Comparison of ENCODE assay signal across 1 cellular context in the genomic region with DNA sequence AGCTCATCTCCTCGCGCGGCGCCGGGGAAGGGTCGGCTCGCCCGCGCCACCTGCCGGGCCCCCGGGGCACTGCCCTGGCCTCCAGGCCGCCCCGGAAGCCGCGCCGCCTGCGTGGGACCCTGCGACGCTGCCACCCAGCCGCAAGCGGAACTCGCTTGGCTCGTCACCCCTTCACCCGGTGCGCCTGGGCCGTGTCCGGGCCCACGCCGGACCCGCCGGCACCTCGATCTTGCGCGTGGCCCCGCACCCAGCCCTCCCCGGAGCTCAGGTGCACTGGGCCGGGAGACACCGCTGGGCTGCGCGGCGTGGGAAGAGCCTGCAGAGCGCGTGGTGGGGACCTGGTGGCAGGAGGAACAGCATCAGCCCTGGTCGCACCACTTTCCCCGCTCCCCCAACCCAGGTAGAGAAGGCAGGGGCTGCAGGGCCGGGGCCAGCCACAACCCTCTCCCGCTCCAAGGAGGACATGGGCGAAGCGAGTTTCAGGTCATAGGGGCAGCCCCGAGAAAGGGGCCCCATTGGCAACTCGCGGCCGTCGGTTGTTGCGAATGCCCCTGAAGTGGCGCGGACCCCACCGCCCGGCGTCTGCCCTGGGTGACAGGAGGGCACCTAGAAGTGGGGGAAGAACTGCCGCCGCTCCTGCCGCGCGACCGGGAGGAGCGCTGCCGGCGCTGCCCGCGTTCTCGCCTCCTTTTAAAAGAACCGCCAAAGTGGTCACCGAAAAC.
TF ChIP-seq lines count a peak whose summit lies in the region.

No MANE protein-coding gene starts in this region.

TF ChIP-seq in GM12878, 131 proteins besides CTCF, POLR2A, EP300 and RAD21 (continued from another document and continues in another):
- TF ChIP-seq ZSCAN29 (IDR thresholded peaks at IDR 0.05) (0 out of 2 replicates have a peak, but pooled peaks have one; percentile 47), NR2C2 (IDR thresholded peaks at IDR 0.05; ENCODE audit: borderline replicate concordance, control insufficient read depth, insufficient read length, low read depth) (no peak), BACH1 (IDR thresholded peaks at IDR 0.05; ENCODE audit: borderline replicate concordance) (peak; percentile 96), TCF12 (IDR thresholded peaks at IDR 0.05; ENCODE audit: low read depth, low read length) (no peak), TAF1 (IDR thresholded peaks at IDR 0.05; ENCODE audit: borderline replicate concordance, low read depth, low read length) (peak; percentile 9; the same call in 1 of the 2 replicates), MXI1 (IDR thresholded peaks at IDR 0.05; ENCODE audit: low read depth, low read length) (0 out of 2 replicates have a peak, but pooled peaks have one; percentile 51), BCL11A (IDR thresholded peaks at IDR 0.05; ENCODE audit: low read depth, low read length) (no peak), BHLHE40 (IDR thresholded peaks at IDR 0.05; ENCODE audit: borderline replicate concordance in 1 of 2, low read depth in 2 of 2, low read length in 1 of 2) (peak; percentile 37 to 67; a peak in 3 of 4 replicates), LARP7 (IDR thresholded peaks at IDR 0.05) (peak; percentile 89), NFXL1 (IDR thresholded peaks at IDR 0.05; ENCODE audit: borderline replicate concordance) (no peak), YY1 (IDR thresholded peaks at IDR 0.05; ENCODE audit: low read depth, low read length) (peak; percentile 31; the same call in 1 of the 2 replicates), KAT2A (conservative IDR thresholded peaks at IDR 0.05; ENCODE audit: control insufficient read depth, low read depth, low read length) (no peak), PAX8 (IDR thresholded peaks at IDR 0.05) (no peak), CHD2 (IDR thresholded peaks at IDR 0.05; ENCODE audit: borderline replicate concordance, low read depth, low read length) (0 out of 2 replicates have a peak, but pooled peaks have one; percentile 30), ZNF207 (IDR thresholded peaks at IDR 0.05; ENCODE audit: borderline replicate concordance) (peak; percentile 68), CHD1 (IDR thresholded peaks at IDR 0.05; ENCODE audit: low read depth, low read length) (no peak), RFX5 (IDR thresholded peaks at IDR 0.05; ENCODE audit: low read depth, low read length) (no peak), SMAD1 (IDR thresholded peaks at IDR 0.05; ENCODE audit: low read depth, partially characterized antibody) (no peak), SMAD5 (IDR thresholded peaks at IDR 0.05; ENCODE audit: low read depth) (peak; percentile 50; the same call in 1 of the 2 replicates), ZNF274 (IDR thresholded peaks at IDR 0.05; ENCODE audit: insufficient read depth, insufficient read length) (no peak), SP1 (IDR thresholded peaks at IDR 0.05; ENCODE audit: low read depth, low read length) (peak; percentile 62), JUND (IDR thresholded peaks at IDR 0.05; ENCODE audit: low read depth, low read length) (no peak), RCOR1 (conservative IDR thresholded peaks at IDR 0.05; ENCODE audit: low read depth, low read length) (0 out of 2 replicates have a peak, but pooled peaks have one; percentile 68), GABPA (IDR thresholded peaks at IDR 0.05; ENCODE audit: low read depth) (0 out of 2 replicates have a peak, but pooled peaks have one; percentile 29), HCFC1 (IDR thresholded peaks at IDR 0.05; ENCODE audit: low read length) (peak; percentile 65), RAD51 (IDR thresholded peaks at IDR 0.05) (no peak)
- TF ChIP-seq, protein P1, sequence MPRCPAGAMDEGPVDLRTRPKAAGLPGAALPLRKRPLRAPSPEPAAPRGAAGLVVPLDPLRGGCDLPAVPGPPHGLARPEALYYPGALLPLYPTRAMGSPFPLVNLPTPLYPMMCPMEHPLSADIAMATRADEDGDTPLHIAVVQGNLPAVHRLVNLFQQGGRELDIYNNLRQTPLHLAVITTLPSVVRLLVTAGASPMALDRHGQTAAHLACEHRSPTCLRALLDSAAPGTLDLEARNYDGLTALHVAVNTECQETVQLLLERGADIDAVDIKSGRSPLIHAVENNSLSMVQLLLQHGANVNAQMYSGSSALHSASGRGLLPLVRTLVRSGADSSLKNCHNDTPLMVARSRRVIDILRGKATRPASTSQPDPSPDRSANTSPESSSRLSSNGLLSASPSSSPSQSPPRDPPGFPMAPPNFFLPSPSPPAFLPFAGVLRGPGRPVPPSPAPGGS (IDR thresholded peaks at IDR 0.05; ENCODE audit: borderline replicate concordance, insufficient read depth, low read depth, low read length, poor library complexity, severe bottlenecking) = peak; percentile 41
- TF ChIP-seq, protein P2, sequence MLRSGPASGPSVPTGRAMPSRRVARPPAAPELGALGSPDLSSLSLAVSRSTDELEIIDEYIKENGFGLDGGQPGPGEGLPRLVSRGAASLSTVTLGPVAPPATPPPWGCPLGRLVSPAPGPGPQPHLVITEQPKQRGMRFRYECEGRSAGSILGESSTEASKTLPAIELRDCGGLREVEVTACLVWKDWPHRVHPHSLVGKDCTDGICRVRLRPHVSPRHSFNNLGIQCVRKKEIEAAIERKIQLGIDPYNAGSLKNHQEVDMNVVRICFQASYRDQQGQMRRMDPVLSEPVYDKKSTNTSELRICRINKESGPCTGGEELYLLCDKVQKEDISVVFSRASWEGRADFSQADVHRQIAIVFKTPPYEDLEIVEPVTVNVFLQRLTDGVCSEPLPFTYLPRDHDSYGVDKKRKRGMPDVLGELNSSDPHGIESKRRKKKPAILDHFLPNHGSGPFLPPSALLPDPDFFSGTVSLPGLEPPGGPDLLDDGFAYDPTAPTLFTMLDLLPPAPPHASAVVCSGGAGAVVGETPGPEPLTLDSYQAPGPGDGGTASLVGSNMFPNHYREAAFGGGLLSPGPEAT (IDR thresholded peaks at IDR 0.05; ENCODE audit: low read depth) = no peak
- TF ChIP-seq, protein P3, sequence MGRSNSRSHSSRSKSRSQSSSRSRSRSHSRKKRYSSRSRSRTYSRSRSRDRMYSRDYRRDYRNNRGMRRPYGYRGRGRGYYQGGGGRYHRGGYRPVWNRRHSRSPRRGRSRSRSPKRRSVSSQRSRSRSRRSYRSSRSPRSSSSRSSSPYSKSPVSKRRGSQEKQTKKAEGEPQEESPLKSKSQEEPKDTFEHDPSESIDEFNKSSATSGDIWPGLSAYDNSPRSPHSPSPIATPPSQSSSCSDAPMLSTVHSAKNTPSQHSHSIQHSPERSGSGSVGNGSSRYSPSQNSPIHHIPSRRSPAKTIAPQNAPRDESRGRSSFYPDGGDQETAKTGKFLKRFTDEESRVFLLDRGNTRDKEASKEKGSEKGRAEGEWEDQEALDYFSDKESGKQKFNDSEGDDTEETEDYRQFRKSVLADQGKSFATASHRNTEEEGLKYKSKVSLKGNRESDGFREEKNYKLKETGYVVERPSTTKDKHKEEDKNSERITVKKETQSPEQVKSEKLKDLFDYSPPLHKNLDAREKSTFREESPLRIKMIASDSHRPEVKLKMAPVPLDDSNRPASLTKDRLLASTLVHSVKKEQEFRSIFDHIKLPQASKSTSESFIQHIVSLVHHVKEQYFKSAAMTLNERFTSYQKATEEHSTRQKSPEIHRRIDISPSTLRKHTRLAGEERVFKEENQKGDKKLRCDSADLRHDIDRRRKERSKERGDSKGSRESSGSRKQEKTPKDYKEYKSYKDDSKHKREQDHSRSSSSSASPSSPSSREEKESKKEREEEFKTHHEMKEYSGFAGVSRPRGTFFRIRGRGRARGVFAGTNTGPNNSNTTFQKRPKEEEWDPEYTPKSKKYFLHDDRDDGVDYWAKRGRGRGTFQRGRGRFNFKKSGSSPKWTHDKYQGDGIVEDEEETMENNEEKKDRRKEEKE (IDR thresholded peaks at IDR 0.05) = 0 out of 2 replicates have a peak, but pooled peaks have one; percentile 38
- TF ChIP-seq, protein P4, sequence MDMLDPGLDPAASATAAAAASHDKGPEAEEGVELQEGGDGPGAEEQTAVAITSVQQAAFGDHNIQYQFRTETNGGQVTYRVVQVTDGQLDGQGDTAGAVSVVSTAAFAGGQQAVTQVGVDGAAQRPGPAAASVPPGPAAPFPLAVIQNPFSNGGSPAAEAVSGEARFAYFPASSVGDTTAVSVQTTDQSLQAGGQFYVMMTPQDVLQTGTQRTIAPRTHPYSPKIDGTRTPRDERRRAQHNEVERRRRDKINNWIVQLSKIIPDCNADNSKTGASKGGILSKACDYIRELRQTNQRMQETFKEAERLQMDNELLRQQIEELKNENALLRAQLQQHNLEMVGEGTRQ (IDR thresholded peaks at IDR 0.05; ENCODE audit: borderline replicate concordance, low read depth, low read length) = no peak
- TF ChIP-seq, protein P5, sequence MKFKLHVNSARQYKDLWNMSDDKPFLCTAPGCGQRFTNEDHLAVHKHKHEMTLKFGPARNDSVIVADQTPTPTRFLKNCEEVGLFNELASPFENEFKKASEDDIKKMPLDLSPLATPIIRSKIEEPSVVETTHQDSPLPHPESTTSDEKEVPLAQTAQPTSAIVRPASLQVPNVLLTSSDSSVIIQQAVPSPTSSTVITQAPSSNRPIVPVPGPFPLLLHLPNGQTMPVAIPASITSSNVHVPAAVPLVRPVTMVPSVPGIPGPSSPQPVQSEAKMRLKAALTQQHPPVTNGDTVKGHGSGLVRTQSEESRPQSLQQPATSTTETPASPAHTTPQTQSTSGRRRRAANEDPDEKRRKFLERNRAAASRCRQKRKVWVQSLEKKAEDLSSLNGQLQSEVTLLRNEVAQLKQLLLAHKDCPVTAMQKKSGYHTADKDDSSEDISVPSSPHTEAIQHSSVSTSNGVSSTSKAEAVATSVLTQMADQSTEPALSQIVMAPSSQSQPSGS (IDR thresholded peaks at IDR 0.05; ENCODE audit: low read length) = no peak
- TF ChIP-seq, protein P6, sequence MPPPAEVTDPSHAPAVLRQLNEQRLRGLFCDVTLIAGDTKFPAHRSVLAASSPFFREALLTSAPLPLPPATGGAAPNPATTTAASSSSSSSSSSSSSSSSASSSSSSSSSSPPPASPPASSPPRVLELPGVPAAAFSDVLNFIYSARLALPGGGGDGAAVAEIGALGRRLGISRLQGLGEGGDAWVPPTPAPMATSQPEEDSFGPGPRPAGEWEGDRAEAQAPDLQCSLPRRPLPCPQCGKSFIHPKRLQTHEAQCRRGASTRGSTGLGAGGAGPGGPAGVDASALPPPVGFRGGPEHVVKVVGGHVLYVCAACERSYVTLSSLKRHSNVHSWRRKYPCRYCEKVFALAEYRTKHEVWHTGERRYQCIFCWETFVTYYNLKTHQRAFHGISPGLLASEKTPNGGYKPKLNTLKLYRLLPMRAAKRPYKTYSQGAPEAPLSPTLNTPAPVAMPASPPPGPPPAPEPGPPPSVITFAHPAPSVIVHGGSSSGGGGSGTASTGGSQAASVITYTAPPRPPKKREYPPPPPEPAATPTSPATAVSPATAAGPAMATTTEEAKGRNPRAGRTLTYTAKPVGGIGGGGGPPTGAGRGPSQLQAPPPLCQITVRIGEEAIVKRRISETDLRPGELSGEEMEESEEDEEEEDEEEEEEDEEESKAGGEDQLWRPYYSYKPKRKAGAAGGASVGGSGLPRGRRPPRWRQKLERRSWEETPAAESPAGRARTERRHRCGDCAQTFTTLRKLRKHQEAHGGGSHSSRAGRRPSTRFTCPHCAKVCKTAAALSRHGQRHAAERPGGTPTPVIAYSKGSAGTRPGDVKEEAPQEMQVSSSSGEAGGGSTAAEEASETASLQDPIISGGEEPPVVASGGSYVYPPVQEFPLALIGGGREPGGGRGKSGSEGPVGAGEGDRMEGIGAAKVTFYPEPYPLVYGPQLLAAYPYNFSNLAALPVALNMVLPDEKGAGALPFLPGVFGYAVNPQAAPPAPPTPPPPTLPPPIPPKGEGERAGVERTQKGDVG (CRISPR knock-in tag; IDR thresholded peaks at IDR 0.05) = no peak
- TF ChIP-seq, protein P7, sequence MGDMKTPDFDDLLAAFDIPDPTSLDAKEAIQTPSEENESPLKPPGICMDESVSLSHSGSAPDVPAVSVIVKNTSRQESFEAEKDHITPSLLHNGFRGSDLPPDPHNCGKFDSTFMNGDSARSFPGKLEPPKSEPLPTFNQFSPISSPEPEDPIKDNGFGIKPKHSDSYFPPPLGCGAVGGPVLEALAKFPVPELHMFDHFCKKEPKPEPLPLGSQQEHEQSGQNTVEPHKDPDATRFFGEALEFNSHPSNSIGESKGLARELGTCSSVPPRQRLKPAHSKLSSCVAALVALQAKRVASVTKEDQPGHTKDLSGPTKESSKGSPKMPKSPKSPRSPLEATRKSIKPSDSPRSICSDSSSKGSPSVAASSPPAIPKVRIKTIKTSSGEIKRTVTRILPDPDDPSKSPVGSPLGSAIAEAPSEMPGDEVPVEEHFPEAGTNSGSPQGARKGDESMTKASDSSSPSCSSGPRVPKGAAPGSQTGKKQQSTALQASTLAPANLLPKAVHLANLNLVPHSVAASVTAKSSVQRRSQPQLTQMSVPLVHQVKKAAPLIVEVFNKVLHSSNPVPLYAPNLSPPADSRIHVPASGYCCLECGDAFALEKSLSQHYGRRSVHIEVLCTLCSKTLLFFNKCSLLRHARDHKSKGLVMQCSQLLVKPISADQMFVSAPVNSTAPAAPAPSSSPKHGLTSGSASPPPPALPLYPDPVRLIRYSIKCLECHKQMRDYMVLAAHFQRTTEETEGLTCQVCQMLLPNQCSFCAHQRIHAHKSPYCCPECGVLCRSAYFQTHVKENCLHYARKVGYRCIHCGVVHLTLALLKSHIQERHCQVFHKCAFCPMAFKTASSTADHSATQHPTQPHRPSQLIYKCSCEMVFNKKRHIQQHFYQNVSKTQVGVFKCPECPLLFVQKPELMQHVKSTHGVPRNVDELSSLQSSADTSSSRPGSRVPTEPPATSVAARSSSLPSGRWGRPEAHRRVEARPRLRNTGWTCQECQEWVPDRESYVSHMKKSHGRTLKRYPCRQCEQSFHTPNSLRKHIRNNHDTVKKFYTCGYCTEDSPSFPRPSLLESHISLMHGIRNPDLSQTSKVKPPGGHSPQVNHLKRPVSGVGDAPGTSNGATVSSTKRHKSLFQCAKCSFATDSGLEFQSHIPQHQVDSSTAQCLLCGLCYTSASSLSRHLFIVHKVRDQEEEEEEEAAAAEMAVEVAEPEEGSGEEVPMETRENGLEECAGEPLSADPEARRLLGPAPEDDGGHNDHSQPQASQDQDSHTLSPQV (IDR thresholded peaks at IDR 0.05) = peak; percentile 87; the same call in 1 of the 2 replicates
